ENCODE assay signal across 20 cellular contexts in genomic region chr20:52761867-52762266, GRCh38.
DNase-seq lines count a peak whose midpoint lies in the region; ATAC-seq and TF ChIP-seq lines count a peak whose summit lies in the region.
"Had no signal": no experiment of that assay in that cellular context is flagged by ENCODE, and none has a peak within 500 bp of the region (broad histone marks: within the 10 kb centered on the region; RNA-seq: fewer than 3 reads in every experiment).

No MANE protein-coding gene starts in this region.

- 14% methylated on average over 1 of the region's 1 CpG for WGBS in mesenchymal stem cell

- H2AK5ac ChIP-seq in mesenchymal stem cell (ENCODE audit: low read length, severe bottlenecking): no peak overlapping the region

- DNase-seq in A172 (ENCODE audit: low spot score) (peak; percentile 8), AG08395 (ENCODE audit: low spot score) (peak; percentile 31), mesenchymal stem cell (peak; percentile 43), NCI-H1436 (lab: John Stamatoyannopoulos, UW) (no peak), type B pancreatic cell (ENCODE audit: extremely low spot score, unreplicated experiment) (no peak)
- no peak for DNase-seq in activated CD4-positive, alpha-beta T cell treated with anti-CD3 and anti-CD28 coated beads, Interleukin-2, amount 10 ng/mL, durations not matched to agents 24 days and 14 days
- DNase-seq: CD8-positive, alpha-beta memory T cell; GDM1; MV-4-11; NCI-H1105 treated with DMSO at 0.1 percent for 48 hours; NCI-H1694; NCI-H2081 treated with DMSO at 0.1 percent for 48 hours; NCI-H2171 treated with DMSO at 0.1 percent for 48 hours; NCI-H524 treated with DMSO at 0.1 percent for 48 hours; NCI-H82; Peyer's patch had no signal

- no peak overlapping the region for H3K27ac Mint-ChIP-seq in activated T-helper 17 cell treated with anti-CD3 and anti-CD28 coated beads, Interleukin-2, amount 50 U/mL, for 72 hours
- no peak overlapping the region for H3K27ac Mint-ChIP-seq in type B pancreatic cell
- H3K27ac Mint-ChIP-seq in activated CD4-positive, alpha-beta T cell treated with anti-CD3 and anti-CD28 coated beads, Interleukin-2, amount 10 ng/mL, durations not matched to agents 24 days and 14 days: no peak overlapping the region
- H3K27ac Mint-ChIP-seq: CD8-positive, alpha-beta memory T cell had no signal

- no peaks in the 10 kb centered on the region for H3K27me3 ChIP-seq in mesenchymal stem cell (ENCODE audit: control insufficient read depth in 1 of 2, insufficient read depth in 1 of 2, low read length in 2 of 2)
- H3K27me3 ChIP-seq: Peyer's patch had no signal

- no peak overlapping the region for H2AFZ ChIP-seq in mesenchymal stem cell (ENCODE audit: low read depth, low read length)

- H3K14ac ChIP-seq in mesenchymal stem cell (ENCODE audit: low read length in 2 of 2): no peak overlapping the region

- H3K36me3 ChIP-seq in mesenchymal stem cell (ENCODE audit: control insufficient read depth in 1 of 2, insufficient read depth in 2 of 2, low read depth in 1 of 2, low read length in 2 of 2): no peaks in the 10 kb centered on the region
- H3K36me3 ChIP-seq: Peyer's patch had no signal

- H3K4me3 ChIP-seq in mesenchymal stem cell (ENCODE audit: insufficient read depth in 1 of 2, low read depth in 1 of 2, low read length in 2 of 2): no peak overlapping the region
- H3K4me3 ChIP-seq: Peyer's patch had no signal

- no peak overlapping the region for H3K27ac ChIP-seq in mesenchymal stem cell (ENCODE audit: low read length, poor library complexity, severe bottlenecking)
- H3K27ac ChIP-seq: C4-2B, Peyer's patch had no signal

- no peak overlapping the region for H3K4ac ChIP-seq in mesenchymal stem cell (ENCODE audit: low read depth in 1 of 2, low read length in 2 of 2)

- no peak overlapping the region for H3K18ac ChIP-seq in mesenchymal stem cell (ENCODE audit: low read depth in 1 of 2, low read length in 2 of 2)

- H3K4me1 Mint-ChIP-seq in activated T-helper 17 cell treated with anti-CD3 and anti-CD28 coated beads, Interleukin-2, amount 50 U/mL, for 72 hours: no peaks in the 10 kb centered on the region
- H3K4me1 Mint-ChIP-seq in type B pancreatic cell (ENCODE audit: unreplicated experiment): peaks cover 9% of the 10 kb centered on the region
- no peaks in the 10 kb centered on the region for H3K4me1 Mint-ChIP-seq in activated CD4-positive, alpha-beta T cell treated with anti-CD3 and anti-CD28 coated beads, Interleukin-2, amount 10 ng/mL, durations not matched to agents 24 days and 14 days
- H3K4me1 Mint-ChIP-seq: CD8-positive, alpha-beta memory T cell had no signal

- H3K27me3 Mint-ChIP-seq in activated T-helper 17 cell treated with anti-CD3 and anti-CD28 coated beads, Interleukin-2, amount 50 U/mL, for 72 hours: peaks cover 3% of the 10 kb centered on the region
- H3K27me3 Mint-ChIP-seq in type B pancreatic cell: peaks cover 4% of the 10 kb centered on the region
- no peaks in the 10 kb centered on the region for H3K27me3 Mint-ChIP-seq in activated CD4-positive, alpha-beta T cell treated with anti-CD3 and anti-CD28 coated beads, Interleukin-2, amount 10 ng/mL, durations not matched to agents 24 days and 14 days
- H3K27me3 Mint-ChIP-seq: IgD-negative memory B cell had no signal

- no peaks in the 10 kb centered on the region for H3K9me3 Mint-ChIP-seq in activated T-helper 17 cell treated with anti-CD3 and anti-CD28 coated beads, Interleukin-2, amount 50 U/mL, for 72 hours
- no peaks in the 10 kb centered on the region for H3K9me3 Mint-ChIP-seq in type B pancreatic cell
- H3K9me3 Mint-ChIP-seq in activated CD4-positive, alpha-beta T cell treated with anti-CD3 and anti-CD28 coated beads, Interleukin-2, amount 10 ng/mL, durations not matched to agents 24 days and 14 days: no peaks in the 10 kb centered on the region
- H3K9me3 Mint-ChIP-seq: IgD-negative memory B cell had no signal

- H3K4me2 ChIP-seq in mesenchymal stem cell (ENCODE audit: low read length, poor library complexity, severe bottlenecking): no peak overlapping the region

- intact Hi-C loops in activated CD4-positive, alpha-beta T cell treated with anti-CD3 and anti-CD28 coated beads, Interleukin-2, amount 10 ng/mL, durations not matched to agents 24 days and 14 days (cut with micrococcal nuclease): no loop called here

- no peak overlapping the region for H2BK15ac ChIP-seq in mesenchymal stem cell (ENCODE audit: low read depth, poor library complexity, severe bottlenecking)

- no peak overlapping the region for H2BK5ac ChIP-seq in mesenchymal stem cell (ENCODE audit: low read depth, low read length, poor library complexity, severe bottlenecking)

- no peak overlapping the region for H3K4me3 Mint-ChIP-seq in activated T-helper 17 cell treated with anti-CD3 and anti-CD28 coated beads, Interleukin-2, amount 50 U/mL, for 72 hours
- H3K4me3 Mint-ChIP-seq in type B pancreatic cell: no peak overlapping the region
- no peak overlapping the region for H3K4me3 Mint-ChIP-seq in activated CD4-positive, alpha-beta T cell treated with anti-CD3 and anti-CD28 coated beads, Interleukin-2, amount 10 ng/mL, durations not matched to agents 24 days and 14 days
- H3K4me3 Mint-ChIP-seq: IgD-negative memory B cell had no signal

- no peak overlapping the region for H3K9ac ChIP-seq in mesenchymal stem cell (ENCODE audit: low read length)

- H2BK120ac ChIP-seq in mesenchymal stem cell (ENCODE audit: low read depth, low read length): no peak overlapping the region

- no peak overlapping the region for H3K23ac ChIP-seq in mesenchymal stem cell (ENCODE audit: low read length in 2 of 2)

- no peaks in the 10 kb centered on the region for H3K4me1 ChIP-seq in mesenchymal stem cell (ENCODE audit: control insufficient read depth, insufficient read depth, low read depth, low read length)
- H3K4me1 ChIP-seq: Peyer's patch had no signal

- H3K79me1 ChIP-seq in mesenchymal stem cell (replicated peaks; ENCODE audit: low read length, poor library complexity, severe bottlenecking): no peaks in the 10 kb centered on the region

- no peak overlapping the region for H4K8ac ChIP-seq in mesenchymal stem cell (ENCODE audit: low read length)

- H4K91ac ChIP-seq in mesenchymal stem cell (ENCODE audit: low read length): no peak overlapping the region

- H3K36me3 Mint-ChIP-seq in activated T-helper 17 cell treated with anti-CD3 and anti-CD28 coated beads, Interleukin-2, amount 50 U/mL, for 72 hours (ENCODE audit: low read depth): no peaks in the 10 kb centered on the region
- no peaks in the 10 kb centered on the region for H3K36me3 Mint-ChIP-seq in type B pancreatic cell
- no peaks in the 10 kb centered on the region for H3K36me3 Mint-ChIP-seq in activated CD4-positive, alpha-beta T cell treated with anti-CD3 and anti-CD28 coated beads, Interleukin-2, amount 10 ng/mL, durations not matched to agents 24 days and 14 days (ENCODE audit: low read depth)
- H3K36me3 Mint-ChIP-seq: CD8-positive, alpha-beta memory T cell; IgD-negative memory B cell had no signal

- no peak overlapping the region for H2BK12ac ChIP-seq in mesenchymal stem cell (ENCODE audit: low read length in 2 of 2)

- ATAC-seq in activated T-helper 17 cell treated with anti-CD3 and anti-CD28 coated beads, Interleukin-2, amount 50 U/mL, for 72 hours (replicated peaks): peak; percentile 76
- ATAC-seq: HCT116 had no signal

- TF ChIP-seq CTCF in type B pancreatic cell (conservative IDR thresholded peaks at IDR 0.05): no peak

- H3K9me3 ChIP-seq in mesenchymal stem cell (ENCODE audit: control insufficient read depth, low read length): no peaks in the 10 kb centered on the region
- H3K9me3 ChIP-seq: Peyer's patch had no signal

Comparison
In these comparisons a context has a peak if more than half of its experiments do, and no peak if none do; other contexts are left out.
1. DNase-seq: peak in A172 (single experiment), AG08395 (single experiment) and mesenchymal stem cell (single experiment); none in NCI-H1436 (single experiment), type B pancreatic cell (single experiment) and activated CD4-positive, alpha-beta T cell treated with anti-CD3 and anti-CD28 coated beads, Interleukin-2, amount 10 ng/mL, durations not matched to agents 24 days and 14 days (single experiment).